Comparison of ENCODE assay signal across 1 cellular context in genomic region chr5:173148354-173148753, GRCh38.
TF ChIP-seq lines count a peak whose summit lies in the region.

No MANE protein-coding gene starts in this region.

TF ChIP-seq in IMR-90, 13 proteins besides CTCF, POLR2A, EP300 and RAD21 (continued from another document):
- TF ChIP-seq USF2 (IDR thresholded peaks at IDR 0.05; ENCODE audit: low read depth, low read length) (no peak), SMC3 (IDR thresholded peaks at IDR 0.05; ENCODE audit: low read depth, low read length) (no peak), MAZ (IDR thresholded peaks at IDR 0.05; ENCODE audit: borderline replicate concordance, low read depth, low read length) (no peak), FOS (IDR thresholded peaks at IDR 0.05; ENCODE audit: low read depth, low read length) (no peak)
